Comparison of ENCODE assay signal across 14 cellular contexts in the genomic region with DNA sequence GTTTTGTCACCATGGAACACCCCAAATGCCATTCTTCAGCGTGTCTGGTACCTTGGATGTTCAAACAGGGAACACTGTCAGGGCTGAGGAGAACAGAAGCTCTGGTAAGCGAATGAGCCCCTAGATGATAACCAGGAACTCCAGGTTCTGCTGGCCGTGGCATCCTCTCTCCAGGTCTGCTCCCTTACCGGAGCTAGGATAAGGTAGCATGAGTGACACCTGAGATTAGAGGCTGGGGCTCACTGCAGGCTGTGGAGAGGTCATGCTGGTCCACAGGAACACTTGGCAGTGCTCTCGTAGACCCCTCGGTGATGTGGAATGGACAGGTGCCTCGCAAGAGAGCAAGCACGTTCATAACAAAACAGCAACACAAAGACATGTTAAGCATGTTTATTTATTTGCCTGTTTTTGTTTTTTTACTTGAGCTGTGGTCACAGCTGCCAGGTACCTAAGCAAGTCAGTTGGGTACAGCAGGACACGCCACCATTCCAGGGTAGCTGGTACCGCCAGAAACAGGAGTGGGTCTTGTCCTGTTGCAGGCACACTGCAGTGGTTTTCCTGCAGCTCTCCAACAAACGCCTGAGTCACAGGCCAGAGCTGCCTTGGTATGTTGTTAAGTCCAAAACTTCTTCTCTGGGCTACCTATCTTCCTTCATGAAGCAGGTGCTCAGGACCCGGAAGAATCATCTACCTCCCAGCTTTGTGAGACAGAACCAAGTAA. TPM values are rescaled to one million over a fixed set of nuclear protein-coding genes. Genes with fewer than 3 reads are reported as not detected.
DNase-seq lines count a peak whose midpoint lies in the region; ATAC-seq and TF ChIP-seq lines count a peak whose summit lies in the region.
"Had no signal": no experiment of that assay in that cellular context is flagged by ENCODE, and none has a peak within 500 bp of the region (broad histone marks: within the 10 kb centered on the region; RNA-seq: fewer than 3 reads in every experiment).

No MANE protein-coding gene starts in this region.

- ATAC-seq in left lobe of liver = no peak
- no peak for ATAC-seq in stimulated activated naive B cell treated with anti-CD40 and anti-IgM and Interleukin-4, amounts not matched to agents 10 μg/mL and 1 μg/mL and 100 μg/mL, for 72 hours (replicated peaks)
- no peak for ATAC-seq in HG03457 (IDR thresholded peaks at IDR 0.05; ENCODE audit: unreplicated experiment)
- no peak for ATAC-seq in HG02763 (IDR thresholded peaks at IDR 0.05; ENCODE audit: unreplicated experiment)
- ATAC-seq: left colon had no signal

- no peak for TF ChIP-seq CTCF in VCaP (conservative IDR thresholded peaks at IDR 0.05)

- no peaks in the 10 kb centered on the region for H3K27me3 Mint-ChIP-seq in activated naive CD4-positive, alpha-beta T cell treated with anti-CD3 and anti-CD28 coated beads, Interleukin-2, amount 50 U/mL, for 24 hours
- H3K27me3 Mint-ChIP-seq in stimulated activated naive B cell treated with anti-CD40 and anti-IgM and Interleukin-4, amounts not matched to agents 10 μg/mL and 1 μg/mL and 100 μg/mL, for 72 hours = no peaks in the 10 kb centered on the region

- H3K27ac Mint-ChIP-seq in activated naive CD4-positive, alpha-beta T cell treated with anti-CD3 and anti-CD28 coated beads, Interleukin-2, amount 50 U/mL, for 24 hours = peak overlapping the region; percentile 77
- H3K27ac Mint-ChIP-seq in stimulated activated naive B cell treated with anti-CD40 and anti-IgM and Interleukin-4, amounts not matched to agents 10 μg/mL and 1 μg/mL and 100 μg/mL, for 72 hours = peak overlapping the region; percentile 89

- peaks cover 39% of the 10 kb centered on the region for H3K4me1 Mint-ChIP-seq in activated naive CD4-positive, alpha-beta T cell treated with anti-CD3 and anti-CD28 coated beads, Interleukin-2, amount 50 U/mL, for 24 hours
- H3K4me1 Mint-ChIP-seq in stimulated activated naive B cell treated with anti-CD40 and anti-IgM and Interleukin-4, amounts not matched to agents 10 μg/mL and 1 μg/mL and 100 μg/mL, for 72 hours = peaks cover 33 to 48% of the 10 kb centered on the region in 2 donors

- no peaks in the 10 kb centered on the region for H3K9me3 Mint-ChIP-seq in activated naive CD4-positive, alpha-beta T cell treated with anti-CD3 and anti-CD28 coated beads, Interleukin-2, amount 50 U/mL, for 24 hours
- no peaks in the 10 kb centered on the region for H3K9me3 Mint-ChIP-seq in stimulated activated naive B cell treated with anti-CD40 and anti-IgM and Interleukin-4, amounts not matched to agents 10 μg/mL and 1 μg/mL and 100 μg/mL, for 72 hours

- peaks cover 15% of the 10 kb centered on the region for H3K36me3 Mint-ChIP-seq in activated naive CD4-positive, alpha-beta T cell treated with anti-CD3 and anti-CD28 coated beads, Interleukin-2, amount 50 U/mL, for 24 hours
- peaks cover 24 to 49% of the 10 kb centered on the region in 2 donors for H3K36me3 Mint-ChIP-seq in stimulated activated naive B cell treated with anti-CD40 and anti-IgM and Interleukin-4, amounts not matched to agents 10 μg/mL and 1 μg/mL and 100 μg/mL, for 72 hours

- H3K4me3 Mint-ChIP-seq in activated naive CD4-positive, alpha-beta T cell treated with anti-CD3 and anti-CD28 coated beads, Interleukin-2, amount 50 U/mL, for 24 hours = no peak overlapping the region
- H3K4me3 Mint-ChIP-seq in stimulated activated naive B cell treated with anti-CD40 and anti-IgM and Interleukin-4, amounts not matched to agents 10 μg/mL and 1 μg/mL and 100 μg/mL, for 72 hours = no peak overlapping the region

- no peak for DNase-seq in activated naive CD4-positive, alpha-beta T cell treated with Interleukin-2 at 50 U/mL for 16 hours
- DNase-seq in left lobe of liver (ENCODE audit: low spot score) = peak; percentile 30
- DNase-seq in stimulated activated naive B cell treated with anti-CD40 and anti-IgM and Interleukin-4, amounts not matched to agents 10 μg/mL and 1 μg/mL and 100 μg/mL, for 72 hours = no peak
- DNase-seq in ACHN = no peak
- DNase-seq: activated CD4-positive, alpha-beta T cell treated with anti-CD3 and anti-CD28 coated beads, Interleukin-2, amount 50 U/mL, for 1 hour; amniotic stem cell; Kasumi-1; left colon; NCI-H2029 treated with DMSO at 0.1 percent for 48 hours; ovary had no signal

- H3K27ac ChIP-seq in VCaP = 0 out of 2 replicates have a peak overlapping the region, but pooled peaks have one; percentile 9
- H3K27ac ChIP-seq: ovary had no signal

- in situ Hi-C loops in ACHN (cut with HindIII; ENCODE audit: low pct_ligation_motif_present, low pct_unique_long_range_greater_than_20kb, low sequenced_read_pairs) = no loop called here

RNA-seq across cellular contexts. Expression of a gene that starts 4.6 kb away (rescaled TPM):
- 10.3 TPM for total RNA-seq in left lobe of liver

RNA-seq across cellular contexts. Expression of a gene that starts 10.6 kb away (rescaled TPM):
- total RNA-seq in left lobe of liver = 80.9 TPM
